Comparison of ENCODE assay signal across 16 cellular contexts in the genomic region with DNA sequence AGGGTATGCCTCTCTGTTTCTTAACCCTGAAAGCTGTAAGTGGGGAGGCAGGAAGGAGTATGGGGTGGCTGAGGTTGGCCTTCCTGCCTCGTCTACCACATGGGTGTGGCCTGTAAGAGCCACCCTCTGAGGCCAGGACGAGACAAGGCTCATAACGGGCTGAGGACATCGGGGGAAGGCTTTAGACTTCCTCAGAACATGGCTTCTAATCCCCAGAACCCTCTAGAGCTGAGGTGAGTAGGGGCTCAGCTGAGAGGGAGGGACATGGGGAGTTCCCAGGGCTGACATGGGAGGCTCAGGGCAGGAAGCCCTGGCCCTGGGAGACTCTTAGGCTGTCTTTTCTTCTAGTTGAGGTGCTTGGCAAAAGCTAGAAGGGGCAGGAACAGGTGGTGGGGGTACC. TPM values are rescaled to one million over a fixed set of nuclear protein-coding genes. Genes with fewer than 3 reads are reported as not detected.
DNase-seq lines count a peak whose midpoint lies in the region; ATAC-seq and TF ChIP-seq lines count a peak whose summit lies in the region.
"Had no signal": no experiment of that assay in that cellular context is flagged by ENCODE, and none has a peak within 500 bp of the region (broad histone marks: within the 10 kb centered on the region; RNA-seq: fewer than 3 reads in every experiment).

No MANE protein-coding gene starts in this region.

- H3K27me3 ChIP-seq in tibial nerve, result no peaks in the 10 kb centered on the region
- H3K27me3 ChIP-seq: breast epithelium, Peyer's patch, stomach had no signal

- peak overlapping the region; percentile 94 for H3K27ac Mint-ChIP-seq in T-helper 2 cell treated with Interferon-gamma antibody and Interleukin-4, amounts not matched to agents 5 μg/mL and 100 μg/mL, for 36 hours
- H3K27ac Mint-ChIP-seq in central memory CD8-positive, alpha-beta T cell (ENCODE audit: low read depth), result peak overlapping the region; percentile 90
- H3K27ac Mint-ChIP-seq in stimulated activated naive CD8-positive, alpha-beta T cell treated with anti-CD3 and anti-CD28 coated beads, Interleukin-15, amount 100 ng/mL, for 72 hours, result peak overlapping the region; percentile 91 to 93

- H3K9me3 ChIP-seq in tibial nerve, result no peaks in the 10 kb centered on the region
- H3K9me3 ChIP-seq: breast epithelium, Peyer's patch, stomach had no signal

- H3K36me3 ChIP-seq in tibial nerve, result peaks cover 0 to 61% (median 0%) of the 10 kb centered on the region in 3 donors
- H3K36me3 ChIP-seq: breast epithelium, Peyer's patch had no signal

- TF ChIP-seq EP300 in tibial nerve (IDR thresholded peaks at IDR 0.05), result no peak

- H3K36me3 Mint-ChIP-seq in T-helper 2 cell treated with Interferon-gamma antibody and Interleukin-4, amounts not matched to agents 5 μg/mL and 100 μg/mL, for 36 hours (ENCODE audit: low read depth), result peaks cover 6% of the 10 kb centered on the region
- H3K36me3 Mint-ChIP-seq in central memory CD8-positive, alpha-beta T cell (ENCODE audit: insufficient read depth), result peaks cover 4% of the 10 kb centered on the region

- peak overlapping the region; percentile 91 for H3K4me3 Mint-ChIP-seq in T-helper 2 cell treated with Interferon-gamma antibody and Interleukin-4, amounts not matched to agents 5 μg/mL and 100 μg/mL, for 36 hours
- H3K4me3 Mint-ChIP-seq in central memory CD8-positive, alpha-beta T cell, result peak overlapping the region; percentile 87
- peak overlapping the region; percentile 60 to 68 for H3K4me3 Mint-ChIP-seq in stimulated activated naive CD8-positive, alpha-beta T cell treated with anti-CD3 and anti-CD28 coated beads, Interleukin-15, amount 100 ng/mL, for 72 hours

- intact Hi-C loops in Right ventricle myocardium inferior (cut with DNase I) (no loop called here), cardiac septum (cut with DNase I) (no loop called here)

- no peak for TF ChIP-seq CTCF in tibial nerve (IDR thresholded peaks at IDR 0.05)

- H3K4me1 Mint-ChIP-seq in T-helper 2 cell treated with Interferon-gamma antibody and Interleukin-4, amounts not matched to agents 5 μg/mL and 100 μg/mL, for 36 hours (ENCODE audit: low read depth), result peaks cover 29% of the 10 kb centered on the region
- H3K4me1 Mint-ChIP-seq in central memory CD8-positive, alpha-beta T cell, result peaks cover 49% of the 10 kb centered on the region
- H3K4me1 Mint-ChIP-seq in stimulated activated naive CD8-positive, alpha-beta T cell treated with anti-CD3 and anti-CD28 coated beads, Interleukin-15, amount 100 ng/mL, for 72 hours, result peaks cover 24% of the 10 kb centered on the region

- no peaks in the 10 kb centered on the region for H3K27me3 Mint-ChIP-seq in T-helper 2 cell treated with Interferon-gamma antibody and Interleukin-4, amounts not matched to agents 5 μg/mL and 100 μg/mL, for 36 hours (ENCODE audit: low read depth)
- no peaks in the 10 kb centered on the region for H3K27me3 Mint-ChIP-seq in central memory CD8-positive, alpha-beta T cell
- H3K27me3 Mint-ChIP-seq in stimulated activated naive CD8-positive, alpha-beta T cell treated with anti-CD3 and anti-CD28 coated beads, Interleukin-15, amount 100 ng/mL, for 72 hours, result no peaks in the 10 kb centered on the region

- H3K9me3 Mint-ChIP-seq in T-helper 2 cell treated with Interferon-gamma antibody and Interleukin-4, amounts not matched to agents 5 μg/mL and 100 μg/mL, for 36 hours, result no peaks in the 10 kb centered on the region
- H3K9me3 Mint-ChIP-seq in central memory CD8-positive, alpha-beta T cell, result no peaks in the 10 kb centered on the region
- H3K9me3 Mint-ChIP-seq in stimulated activated naive CD8-positive, alpha-beta T cell treated with anti-CD3 and anti-CD28 coated beads, Interleukin-15, amount 100 ng/mL, for 72 hours, result no peaks in the 10 kb centered on the region

- WGBS in tibial nerve, 2 donors, result 78 to 94% methylated on average over 4 of the region's 4 CpGs

- ATAC-seq in Right ventricle myocardium inferior (no peak), HG02981 (IDR thresholded peaks at IDR 0.05; ENCODE audit: unreplicated experiment) (no peak), left lobe of liver (no peak)
- peak; percentile 92 for ATAC-seq in central memory CD8-positive, alpha-beta T cell (replicated peaks; ENCODE audit: extremely low read depth, poor library complexity, severe bottlenecking)
- peak; percentile 84 for ATAC-seq in stimulated activated naive CD8-positive, alpha-beta T cell treated with anti-CD3 and anti-CD28 coated beads, Interleukin-15, amount 100 ng/mL, for 72 hours

- DNase-seq in Right ventricle myocardium inferior (ENCODE audit: missing footprints) (peak; percentile 35), cardiac septum (ENCODE audit: low spot score) (no peak), left lobe of liver (ENCODE audit: low spot score) (no peak), tibial nerve (ENCODE audit: low spot score in 2 of 2) (no peak)
- DNase-seq in T-helper 2 cell treated with Interferon-gamma antibody and Interleukin-4, amounts not matched to agents 5 μg/mL and 100 μg/mL, for 36 hours (ENCODE audit: low spot score), result peak; percentile 23
- no peak for DNase-seq in central memory CD8-positive, alpha-beta T cell (ENCODE audit: low spot score in 2 of 2)
- DNase-seq in stimulated activated naive CD8-positive, alpha-beta T cell treated with anti-CD3 and anti-CD28 coated beads, Interleukin-15, amount 100 ng/mL, for 72 hours, result peak in 1 of 2 donors; percentile 24
- DNase-seq: EL; NCI-H1092; NCI-H345; Peyer's patch; stimulated activated CD4-positive, alpha-beta T cell treated with anti-CD3 and anti-CD28 coated beads, Interleukin-2, amount 100 ng/mL, for 48 hours; stomach had no signal

- H3K4me3 ChIP-seq in tibial nerve, result no peak overlapping the region
- H3K4me3 ChIP-seq: breast epithelium, Peyer's patch, stomach had no signal

- no peak overlapping the region for H3K27ac ChIP-seq in tibial nerve
- H3K27ac ChIP-seq: breast epithelium, Peyer's patch, stomach had no signal

- TF ChIP-seq POLR2A in tibial nerve (IDR thresholded peaks at IDR 0.05), result no peak

- no peaks in the 10 kb centered on the region for H3K4me1 ChIP-seq in tibial nerve
- H3K4me1 ChIP-seq: breast epithelium, Peyer's patch, stomach had no signal

RNA-seq across cellular contexts. Expression of a gene that starts 36.7 kb away (rescaled TPM):
- total RNA-seq in Right ventricle myocardium inferior, result not detected
- total RNA-seq in cardiac septum, result not detected
- 0.20 TPM for total RNA-seq in left lobe of liver
- total RNA-seq in tibial nerve, result not detected
- total RNA-seq: glomerular endothelial cell had no signal

Comparison
In these comparisons a context has a peak if more than half of its experiments do, and no peak if none do; other contexts are left out.
1. DNase-seq: peak in Right ventricle myocardium inferior (single experiment) and T-helper 2 cell treated with Interferon-gamma antibody and Interleukin-4, amounts not matched to agents 5 μg/mL and 100 μg/mL, for 36 hours (single experiment); none in cardiac septum (single experiment), central memory CD8-positive, alpha-beta T cell (0 of 2), left lobe of liver (single experiment) and tibial nerve (0 of 2).
2. ATAC-seq: peak in central memory CD8-positive, alpha-beta T cell (single experiment) and stimulated activated naive CD8-positive, alpha-beta T cell treated with anti-CD3 and anti-CD28 coated beads, Interleukin-15, amount 100 ng/mL, for 72 hours (single experiment); none in Right ventricle myocardium inferior (single experiment), HG02981 (single experiment) and left lobe of liver (single experiment).
3. Peak in every context shown above with its lines, with median percentiles within 50 percentile points of each other: H3K27ac Mint-ChIP-seq and H3K4me3 Mint-ChIP-seq.